ENCODE assay signal across 28 cellular contexts in the genomic region with DNA sequence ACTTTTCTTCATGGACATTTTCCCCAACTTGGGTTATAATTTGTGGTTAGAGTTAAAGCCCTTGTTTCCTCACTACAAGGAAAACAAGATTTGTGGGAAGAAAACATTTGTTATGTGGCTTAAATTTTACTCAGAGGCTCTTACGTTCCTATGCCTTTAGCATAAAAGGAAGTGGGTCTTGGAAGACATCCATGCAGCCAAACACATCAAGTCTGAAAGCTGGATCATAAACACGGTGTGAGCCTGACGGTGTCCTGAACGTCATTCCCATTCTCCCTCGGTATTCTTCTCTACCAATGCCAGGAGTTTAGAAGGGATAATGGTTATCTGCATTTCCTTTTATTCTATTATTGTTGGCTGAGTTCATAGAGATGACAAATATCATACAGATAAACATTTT.
DNase-seq lines count a peak whose midpoint lies in the region; ATAC-seq and TF ChIP-seq lines count a peak whose summit lies in the region.
"Had no signal": no experiment of that assay in that cellular context is flagged by ENCODE, and none has a peak within 500 bp of the region (broad histone marks: within the 10 kb centered on the region; RNA-seq: fewer than 3 reads in every experiment).

No MANE protein-coding gene starts in this region.

- no peak overlapping the region for H3K4me3 ChIP-seq in fibroblast of villous mesenchyme (ENCODE audit: low read depth, low read length)
- H3K4me3 ChIP-seq: A549, cardiac muscle cell, esophagus squamous epithelium, prostate gland, uterus had no signal

- no peak for TF ChIP-seq CTCF in fibroblast of villous mesenchyme (IDR thresholded peaks at IDR 0.05; ENCODE audit: insufficient read depth, low read depth, low read length)
- no peak for TF ChIP-seq CTCF in CD4-positive, alpha-beta T cell (IDR thresholded peaks at IDR 0.05)

- H3K9me3 ChIP-seq in CD4-positive, alpha-beta T cell (ENCODE audit: control insufficient read depth, low read length): no peaks in the 10 kb centered on the region
- H3K9me3 ChIP-seq: A549, esophagus squamous epithelium, prostate gland, uterus had no signal

- no peak overlapping the region for H3K4me3 Mint-ChIP-seq in CD4-positive, alpha-beta T cell
- H3K4me3 Mint-ChIP-seq: activated CD4-positive, alpha-beta T cell treated with anti-CD3 and anti-CD28 coated beads for 36 hours; activated naive CD8-positive, alpha-beta T cell treated with anti-CD3 and anti-CD28 coated beads, Interleukin-2, amount 50 U/mL, for 24 hours; endodermal cell; IgD-negative memory B cell; stimulated activated effector memory CD8-positive, alpha-beta T cell treated with anti-CD3 and anti-CD28 coated beads, Interleukin-12 subunit alpha, Interleukin-12 subunit beta, amount 100 ng/mL, for 72 hours had no signal

- H3K27me3 Mint-ChIP-seq in CD4-positive, alpha-beta T cell: no peaks in the 10 kb centered on the region
- H3K27me3 Mint-ChIP-seq: activated naive CD8-positive, alpha-beta T cell treated with anti-CD3 and anti-CD28 coated beads, Interleukin-2, amount 50 U/mL, for 24 hours; IgD-negative memory B cell had no signal

- intact Hi-C loops in CD4-positive, alpha-beta T cell (cut with DNase I, micrococcal nuclease): no loop called here

- ATAC-seq in GM19324 (IDR thresholded peaks at IDR 0.05; ENCODE audit: low FRiP score, unreplicated experiment): no peak
- ATAC-seq in CD4-positive, alpha-beta T cell (ENCODE audit: poor library complexity): no peak
- ATAC-seq: A549; activated CD4-positive, alpha-beta T cell treated with anti-CD3 and anti-CD28 coated beads for 36 hours; activated naive CD8-positive, alpha-beta T cell treated with anti-CD3 and anti-CD28 coated beads, Interleukin-2, amount 50 U/mL, for 24 hours; stimulated activated effector memory CD8-positive, alpha-beta T cell treated with anti-CD3 and anti-CD28 coated beads, Interleukin-12 subunit alpha, Interleukin-12 subunit beta, amount 100 ng/mL, for 72 hours had no signal

- H3K27me3 ChIP-seq in CD4-positive, alpha-beta T cell (ENCODE audit: control insufficient read depth, insufficient read depth, low read length): no peaks in the 10 kb centered on the region
- H3K27me3 ChIP-seq: cardiac muscle cell, esophagus squamous epithelium, uterus had no signal

- POLR2A ChIA-PET in CD4-positive, alpha-beta T cell (lab: Charles Lee): no interaction called here

- H3K4me1 Mint-ChIP-seq in CD4-positive, alpha-beta T cell (ENCODE audit: low read depth): no peaks in the 10 kb centered on the region
- H3K4me1 Mint-ChIP-seq: activated CD4-positive, alpha-beta T cell treated with anti-CD3 and anti-CD28 coated beads for 36 hours; activated naive CD8-positive, alpha-beta T cell treated with anti-CD3 and anti-CD28 coated beads, Interleukin-2, amount 50 U/mL, for 24 hours; stimulated activated effector memory CD8-positive, alpha-beta T cell treated with anti-CD3 and anti-CD28 coated beads, Interleukin-12 subunit alpha, Interleukin-12 subunit beta, amount 100 ng/mL, for 72 hours had no signal

- no peak overlapping the region for H3K27ac ChIP-seq in CD4-positive, alpha-beta T cell (ENCODE audit: low read depth, low read length)
- H3K27ac ChIP-seq: A549, cardiac muscle cell, esophagus squamous epithelium, prostate gland, uterus had no signal

- CTCF ChIA-PET in CD4-positive, alpha-beta T cell (lab: Charles Lee): no interaction called here

- no peak overlapping the region for H3K27ac Mint-ChIP-seq in CD4-positive, alpha-beta T cell
- H3K27ac Mint-ChIP-seq: activated CD4-positive, alpha-beta T cell treated with anti-CD3 and anti-CD28 coated beads for 36 hours; activated naive CD8-positive, alpha-beta T cell treated with anti-CD3 and anti-CD28 coated beads, Interleukin-2, amount 50 U/mL, for 24 hours; endodermal cell; IgD-negative memory B cell; stimulated activated effector memory CD8-positive, alpha-beta T cell treated with anti-CD3 and anti-CD28 coated beads, Interleukin-12 subunit alpha, Interleukin-12 subunit beta, amount 100 ng/mL, for 72 hours had no signal

- H3K36me3 Mint-ChIP-seq in CD4-positive, alpha-beta T cell (ENCODE audit: low read depth): no peaks in the 10 kb centered on the region
- H3K36me3 Mint-ChIP-seq: IgD-negative memory B cell; stimulated activated effector memory CD8-positive, alpha-beta T cell treated with anti-CD3 and anti-CD28 coated beads, Interleukin-12 subunit alpha, Interleukin-12 subunit beta, amount 100 ng/mL, for 72 hours had no signal

- DNase-seq in A172 (ENCODE audit: low spot score) (peak; percentile 54), HT1080 (ENCODE audit: low read depth) (peak; percentile 44), astrocyte of the hippocampus (ENCODE audit: low read depth, low spot score) (peak; percentile 1), fibroblast of villous mesenchyme (ENCODE audit: low read depth) (peak; percentile 68), NCI-H345 treated with DMSO at 0.1 percent for 48 hours (lab: John Stamatoyannopoulos, UW; ENCODE audit: unreplicated experiment) (no peak)
- DNase-seq in CD4-positive, alpha-beta T cell: no peak
- no peak for DNase-seq in stimulated activated CD8-positive, alpha-beta memory T cell treated with anti-CD3 and anti-CD28 coated beads, Interleukin-4, amount 100 ng/mL, for 48 hours
- DNase-seq: activated CD4-positive, alpha-beta T cell treated with anti-CD3 and anti-CD28 coated beads for 36 hours; activated gamma-delta T cell; activated naive CD8-positive, alpha-beta T cell treated with anti-CD3 and anti-CD28 coated beads, Interleukin-2, amount 50 U/mL, for 24 hours; activated T-cell treated with anti-CD3 and anti-CD28 coated beads, Interleukin-2, amount 50 U/mL, for 1 hour; COR-L47; cortex of kidney; DMS79; endodermal cell; esophagus squamous epithelium; kidney glomerular epithelial cell; NCI-H1417 treated with DMSO at 0.1 percent for 48 hours; NCI-H510A; SIG-M5; T-helper 1 cell; uterus had no signal

- H3K9me3 Mint-ChIP-seq in CD4-positive, alpha-beta T cell: peaks cover 6% of the 10 kb centered on the region

Comparison
In these comparisons a context has a peak if more than half of its experiments do, and no peak if none do; other contexts are left out.
1. DNase-seq: peak in A172 (single experiment), HT1080 (single experiment), astrocyte of the hippocampus (single experiment) and fibroblast of villous mesenchyme (single experiment); none in NCI-H345 treated with DMSO at 0.1 percent for 48 hours (single experiment), CD4-positive, alpha-beta T cell (0 of 10) and stimulated activated CD8-positive, alpha-beta memory T cell treated with anti-CD3 and anti-CD28 coated beads, Interleukin-4, amount 100 ng/mL, for 48 hours (single experiment).